Comparison of ENCODE assay signal across 9 cellular contexts in the genomic region with DNA sequence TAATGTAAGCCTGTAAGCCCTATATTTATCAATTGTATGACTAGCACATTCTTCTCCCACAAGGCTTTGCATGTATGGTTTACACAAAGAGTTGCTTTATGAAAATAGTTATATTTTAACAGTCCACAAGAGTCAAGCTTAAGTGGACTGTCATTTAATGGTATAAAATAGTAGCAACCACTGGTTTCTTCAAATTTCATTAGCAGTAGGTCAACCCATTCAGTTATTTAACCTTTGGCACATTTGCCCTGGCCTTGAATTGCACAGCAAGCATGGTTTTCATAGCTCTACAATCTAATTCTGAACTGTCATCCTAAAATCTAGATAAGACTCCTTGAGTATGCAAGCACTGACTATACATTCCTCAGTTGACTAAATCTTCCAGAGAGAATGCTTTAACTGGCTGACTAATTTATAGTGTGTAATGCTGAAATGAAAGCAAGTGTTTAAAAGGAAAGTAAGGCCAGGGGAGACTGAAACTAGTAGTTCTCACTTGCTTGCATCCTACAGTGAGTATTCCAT. TPM values are rescaled to one million over a fixed set of nuclear protein-coding genes. Genes with fewer than 3 reads are reported as not detected.
DNase-seq lines count a peak whose midpoint lies in the region; ATAC-seq and TF ChIP-seq lines count a peak whose summit lies in the region.
"Had no signal": no experiment of that assay in that cellular context is flagged by ENCODE, and none has a peak within 500 bp of the region (broad histone marks: within the 10 kb centered on the region; RNA-seq: fewer than 3 reads in every experiment).

No MANE protein-coding gene starts in this region.

- peaks cover 0 to 25% (median 17%) of the 10 kb centered on the region in 4 donors for H3K4me1 ChIP-seq in liver (ENCODE audit: control insufficient read depth in 4 of 4, insufficient read depth in 4 of 4, low read length in 3 of 4)

- no peaks in the 10 kb centered on the region for H3K27me3 ChIP-seq in liver (ENCODE audit: control insufficient read depth in 4 of 4, insufficient read depth in 4 of 4, low read length in 3 of 4)

- no peak for TF ChIP-seq RAD21 in liver (IDR thresholded peaks at IDR 0.05)

- no peak overlapping the region for H3K27ac ChIP-seq in liver (ENCODE audit: low read depth in 1 of 2, low read length in 2 of 2)

- no peaks in the 10 kb centered on the region for H3K36me3 ChIP-seq in liver (ENCODE audit: control insufficient read depth in 4 of 4, insufficient read depth in 3 of 4, low read depth in 1 of 4, low read length in 3 of 4)

- H3K9me3 ChIP-seq in liver (ENCODE audit: control insufficient read depth in 4 of 4, low read length in 3 of 4): no peaks in the 10 kb centered on the region

- DNase-seq in NOMO-1 treated with dmso at 0.1 percent for 144 hours (lab: John Stamatoyannopoulos, UW; ENCODE audit: unreplicated experiment) (no peak), CD1c-positive myeloid dendritic cell (ENCODE audit: extremely low spot score) (no peak), NCI-H345 treated with DMSO at 0.1 percent for 48 hours (lab: John Stamatoyannopoulos, UW; ENCODE audit: unreplicated experiment) (no peak), HPDE6-E6E7 (ENCODE audit: extremely low spot score) (no peak)
- DNase-seq: naive B cell had no signal

- H3K4me3 ChIP-seq in liver (ENCODE audit: low read depth in 1 of 3, low read length in 3 of 3): peak overlapping the region in 1 of 3 donors; percentile 8

- peak; percentile 72 for ATAC-seq in GM18867 (IDR thresholded peaks at IDR 0.05; ENCODE audit: unreplicated experiment)
- ATAC-seq in HG02642 (IDR thresholded peaks at IDR 0.05; ENCODE audit: poor library complexity, unreplicated experiment): peak; percentile 45
- ATAC-seq in SK-N-SH treated with all-trans-retinoic acid at 6 μM for 48 hours: peak; percentile 73

- H3K9ac ChIP-seq in liver (ENCODE audit: low read depth in 1 of 2, low read length in 2 of 2): no peak overlapping the region

- no peak for TF ChIP-seq CTCF in liver (IDR thresholded peaks at IDR 0.05; ENCODE audit: low read depth, low read length, missing input control)

TF ChIP-seq in SK-N-SH treated with all-trans-retinoic acid at 6 μM for 48 hours, 23 proteins besides CTCF, POLR2A, EP300 and RAD21 (continues in another document):
- TF ChIP-seq OSR1 (CRISPR knock-in tag; IDR thresholded peaks at IDR 0.05) (no peak), BACH2 (CRISPR knock-in tag; IDR thresholded peaks at IDR 0.05; ENCODE audit: borderline replicate concordance) (no peak), GLIS3 (CRISPR knock-in tag; IDR thresholded peaks at IDR 0.05) (no peak), ZNF8 (CRISPR knock-in tag; IDR thresholded peaks at IDR 0.05) (no peak), TCF4 (CRISPR knock-in tag; IDR thresholded peaks at IDR 0.05; ENCODE audit: borderline replicate concordance) (no peak), ESRRG (CRISPR knock-in tag; IDR thresholded peaks at IDR 0.05) (no peak), TSHZ2 (CRISPR knock-in tag; IDR thresholded peaks at IDR 0.05) (no peak), PPARA (CRISPR knock-in tag; IDR thresholded peaks at IDR 0.05; ENCODE audit: borderline replicate concordance) (no peak), CSDC2 (CRISPR knock-in tag; IDR thresholded peaks at IDR 0.05) (no peak), ZFP30 (CRISPR knock-in tag; IDR thresholded peaks at IDR 0.05) (no peak), ZNF565 (CRISPR knock-in tag; conservative IDR thresholded peaks at IDR 0.05; ENCODE audit: low read depth) (no peak), TOX (CRISPR knock-in tag; IDR thresholded peaks at IDR 0.05; ENCODE audit: borderline replicate concordance) (no peak)
- TF ChIP-seq, protein P1, sequence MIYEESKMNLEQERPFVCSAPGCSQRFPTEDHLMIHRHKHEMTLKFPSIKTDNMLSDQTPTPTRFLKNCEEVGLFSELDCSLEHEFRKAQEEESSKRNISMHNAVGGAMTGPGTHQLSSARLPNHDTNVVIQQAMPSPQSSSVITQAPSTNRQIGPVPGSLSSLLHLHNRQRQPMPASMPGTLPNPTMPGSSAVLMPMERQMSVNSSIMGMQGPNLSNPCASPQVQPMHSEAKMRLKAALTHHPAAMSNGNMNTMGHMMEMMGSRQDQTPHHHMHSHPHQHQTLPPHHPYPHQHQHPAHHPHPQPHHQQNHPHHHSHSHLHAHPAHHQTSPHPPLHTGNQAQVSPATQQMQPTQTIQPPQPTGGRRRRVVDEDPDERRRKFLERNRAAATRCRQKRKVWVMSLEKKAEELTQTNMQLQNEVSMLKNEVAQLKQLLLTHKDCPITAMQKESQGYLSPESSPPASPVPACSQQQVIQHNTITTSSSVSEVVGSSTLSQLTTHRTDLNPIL (CRISPR knock-in tag; IDR thresholded peaks at IDR 0.05; ENCODE audit: low read depth): no peak

TF ChIP-seq in liver, 16 proteins besides CTCF, POLR2A, EP300 and RAD21:
- peak; percentile 43 to 67 for TF ChIP-seq RXRA (IDR thresholded peaks at IDR 0.05)
- TF ChIP-seq YY1 (IDR thresholded peaks at IDR 0.05): no peak
- no peak for TF ChIP-seq FOXA2 (IDR thresholded peaks at IDR 0.05)
- peak; percentile 17 for TF ChIP-seq SP1 (IDR thresholded peaks at IDR 0.05)
- no peak for TF ChIP-seq JUND (IDR thresholded peaks at IDR 0.05)
- TF ChIP-seq FOXA1 (IDR thresholded peaks at IDR 0.05): no peak
- no peak for TF ChIP-seq NR2F2 (IDR thresholded peaks at IDR 0.05)
- no peak for TF ChIP-seq TAF1 (conservative IDR thresholded peaks at IDR 0.05)
- no peak for TF ChIP-seq HNF4A (conservative IDR thresholded peaks at IDR 0.05)
TF ChIP-seq in liver: peak in this region for 2.

RNA-seq across cellular contexts. Expression of gene DPP4, which starts 1.8 kb away (rescaled TPM):
- 10 to 100 TPM; 14.4 to 30.1 TPM for total RNA-seq in liver
- polyA plus RNA-seq in liver: 10 to 100 TPM in 1 of 2 donors, 1 to 10 TPM in 1; 9.6 to 12.7 TPM
